In genomic region chr16:84599528-84600202, GRCh38 we compare ENCODE assay signal across 1 cellular context.
TF ChIP-seq lines count a peak whose summit lies in the region.

No MANE protein-coding gene starts in this region.

TF ChIP-seq in HepG2, 621 proteins besides CTCF, POLR2A, EP300 and RAD21 (continued from another document and continues in another):
- TF ChIP-seq CEBPZ (IDR thresholded peaks at IDR 0.05; ENCODE audit: low read length) (no peak), HMGXB4 (CRISPR knock-in tag; IDR thresholded peaks at IDR 0.05; ENCODE audit: borderline replicate concordance in 1 of 2, low read depth in 1 of 2) (0 out of 4 replicates have a peak, but pooled peaks of 1 of the 2 experiments have one; percentile 19), STAG1 (CRISPR knock-in tag; IDR thresholded peaks at IDR 0.05) (no peak), ZSCAN5A (CRISPR knock-in tag; IDR thresholded peaks at IDR 0.05; ENCODE audit: borderline replicate concordance) (peak; percentile 37; the same call in 1 of the 2 replicates), NBN (conservative IDR thresholded peaks at IDR 0.05) (no peak), TSC22D2 (CRISPR knock-in tag; IDR thresholded peaks at IDR 0.05; ENCODE audit: borderline replicate concordance) (no peak), ZNF784 (CRISPR knock-in tag; IDR thresholded peaks at IDR 0.05; ENCODE audit: borderline replicate concordance) (no peak), ZNF691 (CRISPR knock-in tag; IDR thresholded peaks at IDR 0.05; ENCODE audit: borderline replicate concordance, low read depth) (0 out of 2 replicates have a peak, but pooled peaks have one; percentile 55), PHF21A (CRISPR knock-in tag; IDR thresholded peaks at IDR 0.05) (peak; percentile 92), NRL (CRISPR knock-in tag; IDR thresholded peaks at IDR 0.05; ENCODE audit: borderline replicate concordance) (no peak), PHB2 (IDR thresholded peaks at IDR 0.05; ENCODE audit: partially characterized antibody) (no peak), GABPB1 (CRISPR knock-in tag; IDR thresholded peaks at IDR 0.05) (peak; percentile 55), ZBTB8A (CRISPR knock-in tag; IDR thresholded peaks at IDR 0.05; ENCODE audit: borderline replicate concordance, low read depth) (no peak), FOXK2 (IDR thresholded peaks at IDR 0.05) (no peak), TMF1 (CRISPR knock-in tag; IDR thresholded peaks at IDR 0.05; ENCODE audit: low read depth) (no peak), NPAS2 (CRISPR knock-in tag; IDR thresholded peaks at IDR 0.05; ENCODE audit: borderline replicate concordance) (no peak), ARHGAP35 (CRISPR knock-in tag; IDR thresholded peaks at IDR 0.05; ENCODE audit: borderline replicate concordance) (no peak), TOPORS (CRISPR knock-in tag; IDR thresholded peaks at IDR 0.05) (no peak), ZNF329 (CRISPR knock-in tag; IDR thresholded peaks at IDR 0.05; ENCODE audit: low read depth) (no peak), ZNF34 (CRISPR knock-in tag; IDR thresholded peaks at IDR 0.05; ENCODE audit: borderline replicate concordance) (no peak), ZNF550 (CRISPR knock-in tag; IDR thresholded peaks at IDR 0.05; ENCODE audit: borderline replicate concordance) (no peak), PAX8 (CRISPR knock-in tag; IDR thresholded peaks at IDR 0.05; ENCODE audit: borderline replicate concordance) (no peak), TFDP1 (CRISPR knock-in tag; IDR thresholded peaks at IDR 0.05; ENCODE audit: borderline replicate concordance) (peak; percentile 57; the same call in 1 of the 2 replicates), ZNF331 (CRISPR knock-in tag; IDR thresholded peaks at IDR 0.05) (peak; percentile 85), EHMT2 (IDR thresholded peaks at IDR 0.05; ENCODE audit: borderline replicate concordance, low read depth, low read length) (no peak), ARID5B (CRISPR knock-in tag; IDR thresholded peaks at IDR 0.05) (peak; percentile 69), ZFP36 (IDR thresholded peaks at IDR 0.05; ENCODE audit: borderline replicate concordance, low read depth, low read length, partially characterized antibody) (no peak), ZNF556 (CRISPR knock-in tag; IDR thresholded peaks at IDR 0.05; ENCODE audit: borderline replicate concordance) (no peak), PAF1 (CRISPR knock-in tag; IDR thresholded peaks at IDR 0.05) (no peak), CREB1 (IDR thresholded peaks at IDR 0.05) (no peak), CREB1 (CRISPR knock-in tag; IDR thresholded peaks at IDR 0.05) (no peak), ZNF496 (CRISPR knock-in tag; IDR thresholded peaks at IDR 0.05; ENCODE audit: insufficient replicate concordance) (no peak), USF2 (IDR thresholded peaks at IDR 0.05; ENCODE audit: low read depth, low read length) (no peak), USF2 (CRISPR knock-in tag; IDR thresholded peaks at IDR 0.05; ENCODE audit: borderline replicate concordance) (no peak), JUNB (CRISPR knock-in tag; IDR thresholded peaks at IDR 0.05; ENCODE audit: borderline replicate concordance) (no peak), EEA1 (CRISPR knock-in tag; IDR thresholded peaks at IDR 0.05; ENCODE audit: borderline replicate concordance) (no peak), EED (CRISPR knock-in tag; IDR thresholded peaks at IDR 0.05) (no peak), TRAFD1 (CRISPR knock-in tag; IDR thresholded peaks at IDR 0.05; ENCODE audit: borderline replicate concordance) (no peak), KDM6A (CRISPR knock-in tag; IDR thresholded peaks at IDR 0.05; ENCODE audit: low read depth) (peak; percentile 77), ISX (CRISPR knock-in tag; conservative IDR thresholded peaks at IDR 0.05) (no peak), HIVEP1 (CRISPR knock-in tag; IDR thresholded peaks at IDR 0.05) (0 out of 2 replicates have a peak, but pooled peaks have one; percentile 58)
